Comparison of ENCODE assay signal across 8 cellular contexts in genomic region chr11:102268985-102269470, GRCh38. TPM values are rescaled to one million over a fixed set of nuclear protein-coding genes. Genes with fewer than 3 reads are reported as not detected.
DNase-seq lines count a peak whose midpoint lies in the region; ATAC-seq, FAIRE-seq and TF ChIP-seq lines count a peak whose summit lies in the region.

No MANE protein-coding gene starts in this region.

- CTCF ChIA-PET in K562 (lab: Yijun Ruan, JAX; ENCODE audit: low intra/inter-chr PET ratio) = interaction anchor here (1.1 kb wide), 1 partner anchor 73 kb away, joined by 3 read pairs; no protein-coding TSS in a partner anchor

- no peak for TF ChIP-seq CTCF in K562 (IDR thresholded peaks at IDR 0.05 in 2 of 3, conservative IDR thresholded peaks at IDR 0.05 in 1 of 3; ENCODE audit: insufficient read depth in 2 of 3, low read depth in 1 of 3, low read length in 3 of 3)
- no peak for TF ChIP-seq CTCF in lower lobe of right lung (IDR thresholded peaks at IDR 0.05)
- TF ChIP-seq CTCF in uterus (IDR thresholded peaks at IDR 0.05) = no peak

- H3K4me3 ChIP-seq in K562 = no peak overlapping the region
- H3K4me3 ChIP-seq in lower lobe of right lung = peak overlapping the region; percentile 50
- peak overlapping the region; percentile 45 for H3K4me3 ChIP-seq in uterus

- ATAC-seq in K562 = no peak
- peak in 1 of 2 donors; percentile 46 for ATAC-seq in lower lobe of right lung

- in situ Hi-C loops in K562 (cut with MboI) = no loop called here

- POLR2A ChIA-PET in K562 (lab: Yijun Ruan, JAX) = interaction anchor here (0.6 to 2.2 kb wide), 5 partner anchors 14 to 223 kb away, joined by 3 to 5 read pairs (median 3); no protein-coding TSS in a partner anchor

- no peaks in the 10 kb centered on the region for H4K20me1 ChIP-seq in K562 (replicated peaks; ENCODE audit: control insufficient read depth, insufficient read depth, low read length)

- peaks cover 10 to 15% of the 10 kb centered on the region in 2 experiments for H3K4me1 ChIP-seq in K562 (replicated peaks in 1 of 2; ENCODE audit: control insufficient read depth in 2 of 2, insufficient read depth in 2 of 2, low read length in 2 of 2)
- peaks cover 8% of the 10 kb centered on the region for H3K4me1 ChIP-seq in lower lobe of right lung
- peaks cover 0 to 9% of the 10 kb centered on the region in 2 donors for H3K4me1 ChIP-seq in uterus

- H3K9me3 ChIP-seq in K562 (replicated peaks; ENCODE audit: control insufficient read depth, insufficient read depth, low read depth, low read length) = no peaks in the 10 kb centered on the region
- no peaks in the 10 kb centered on the region for H3K9me3 ChIP-seq in lower lobe of right lung
- H3K9me3 ChIP-seq in uterus = no peaks in the 10 kb centered on the region

- H3K27ac ChIP-seq in K562 (ENCODE audit: extremely low read depth, low read depth, low read length) (no peak overlapping the region), lower lobe of right lung (peak overlapping the region; percentile 65), uterus (peak overlapping the region; percentile 58 to 71)

- H3K36me3 Mint-ChIP-seq in activated naive CD4-positive, alpha-beta T cell treated with anti-CD3 and anti-CD28 coated beads, Interleukin-2, amount 50 U/mL, for 24 hours = no peaks in the 10 kb centered on the region

- H3K36me3 ChIP-seq in K562 (ENCODE audit: control insufficient read depth, insufficient read depth, low read length) = no peaks in the 10 kb centered on the region
- no peaks in the 10 kb centered on the region for H3K36me3 ChIP-seq in lower lobe of right lung
- H3K36me3 ChIP-seq in uterus = no peaks in the 10 kb centered on the region

- WGBS in K562 (ENCODE audit: insufficient coverage, low coverage, missing lambda C conversion rate) = 0% methylated on average over 5 of the region's 6 CpGs

- peak overlapping the region; percentile 77 for H3K4me3 Mint-ChIP-seq in activated naive CD4-positive, alpha-beta T cell treated with anti-CD3 and anti-CD28 coated beads, Interleukin-2, amount 50 U/mL, for 24 hours

- peaks cover 30% of the 10 kb centered on the region for H3K4me1 Mint-ChIP-seq in activated naive CD4-positive, alpha-beta T cell treated with anti-CD3 and anti-CD28 coated beads, Interleukin-2, amount 50 U/mL, for 24 hours

- no peak overlapping the region; a peak in 1 of 4 replicates for H3K9ac ChIP-seq in K562 (ENCODE audit: insufficient read depth in 1 of 2, low read depth in 2 of 2, low read length in 2 of 2)

- BruUV-seq in K562 (replicated peaks; lab: Mats Ljungman, UMichigan) = no TSS peak

- H3K79me2 ChIP-seq in K562 (ENCODE audit: control insufficient read depth, insufficient read depth, low read length) = no peaks in the 10 kb centered on the region

- H3K27me3 Mint-ChIP-seq in activated naive CD4-positive, alpha-beta T cell treated with anti-CD3 and anti-CD28 coated beads, Interleukin-2, amount 50 U/mL, for 24 hours = no peaks in the 10 kb centered on the region

- H2AFZ ChIP-seq in K562 (ENCODE audit: low read depth, low read length) = peak overlapping the region; percentile 73; the same call in 1 of the 2 replicates

- H3K27me3 ChIP-seq in K562 (ENCODE audit: control insufficient read depth in 2 of 2, insufficient read depth in 2 of 2, low read length in 2 of 2) (peaks cover 2 to 6% of the 10 kb centered on the region in 2 experiments; a peak in 3 of 5 replicates), lower lobe of right lung (ENCODE audit: low read depth) (peaks cover 7% of the 10 kb centered on the region), uterus (no peaks in the 10 kb centered on the region)

- TF ChIP-seq POLR2A in K562 (conservative IDR thresholded peaks at IDR 0.05) = no peak
- TF ChIP-seq POLR2A in uterus (IDR thresholded peaks at IDR 0.05) = no peak

- no peak for FAIRE-seq in K562 (lab: Jason Lieb, UNC)

- intact Hi-C loops in K562 (cut with micrococcal nuclease) = no loop called here
- intact Hi-C loops in lower lobe of right lung (cut with DNase I) = no loop called here
- intact Hi-C loops in uterus (cut with DNase I; ENCODE audit: low total_unique reads) = no loop called here

- no peak for TF ChIP-seq RAD21 in K562 (CRISPR knock-in tag; conservative IDR thresholded peaks at IDR 0.05 in 1 of 2, IDR thresholded peaks at IDR 0.05 in 1 of 2)

- no peaks in the 10 kb centered on the region for H3K9me3 Mint-ChIP-seq in activated naive CD4-positive, alpha-beta T cell treated with anti-CD3 and anti-CD28 coated beads, Interleukin-2, amount 50 U/mL, for 24 hours

- no peak for TF ChIP-seq EP300 in K562 (IDR thresholded peaks at IDR 0.05; ENCODE audit: low read length)

- H3K27ac Mint-ChIP-seq in activated naive CD4-positive, alpha-beta T cell treated with anti-CD3 and anti-CD28 coated beads, Interleukin-2, amount 50 U/mL, for 24 hours = no peak overlapping the region

- no peak for DNase-seq in activated naive CD4-positive, alpha-beta T cell (lab: John Stamatoyannopoulos, UW)
- DNase-seq in K562 (ENCODE audit: extremely low read depth in 1 of 4, low spot score in 3 of 4) = no peak
- no peak for DNase-seq in lower lobe of right lung
- DNase-seq in uterus = no peak
- DNase-seq in MV-4-11 (lab: John Stamatoyannopoulos, UW) = no peak
- DNase-seq in DMS153 treated with DMSO at 0.1 percent for 48 hours (lab: John Stamatoyannopoulos, UW; ENCODE audit: unreplicated experiment) = no peak
- no peak for DNase-seq in NCI-H2171 (lab: John Stamatoyannopoulos, UW)

- H3K4me2 ChIP-seq in K562 (ENCODE audit: insufficient read depth, low read length) = peak overlapping the region; percentile 65

- H3K9me1 ChIP-seq in K562 (ENCODE audit: control insufficient read depth, insufficient read depth, low read length) = no peaks in the 10 kb centered on the region

TF ChIP-seq in K562, 482 proteins besides CTCF, POLR2A, EP300 and RAD21 (continues in another document):
- TF ChIP-seq SNIP1 (IDR thresholded peaks at IDR 0.05; ENCODE audit: low read depth) (no peak), KAT2B (IDR thresholded peaks at IDR 0.05; ENCODE audit: low read depth, low read length) (no peak), KDM5B (IDR thresholded peaks at IDR 0.05; ENCODE audit: insufficient replicate concordance, low read depth, low read length) (no peak)

RNA-seq across cellular contexts. Expression of gene BIRC3, which starts 48.3 kb away (rescaled TPM):
- 0.09 and 0.16 TPM in 2 replicates for total RNA-seq in K562 (2011; cell fraction: chromatin; rRNA removed; ENCODE audit: low replicate concordance)
- not detected in 2 replicates for total RNA-seq in K562 (2011; cell fraction: nucleolus; rRNA removed)
- total RNA-seq in K562 (2011; cell fraction: nucleoplasm; rRNA removed) = 0.07 and 0.15 TPM in 2 replicates
- total RNA-seq in K562 (2014; rRNA removed) = 0.16 and 0.18 TPM in 2 replicates
- 0.25 and 0.26 TPM in 2 replicates for total RNA-seq in K562 (2014; rRNA removed; fragmentation: Illumina TruSeq; extraction: Trizol)
- 0.11 and 0.19 TPM in 2 replicates for total RNA-seq in K562 (2015; rRNA removed; fragmentation: Illumina TruSeq; extraction: Trizol)
- total RNA-seq in K562 (2021) = 0.42 and 0.58 TPM in 2 replicates
- 0.16 and 0.20 TPM in 2 replicates for polyA plus RNA-seq in K562 (2011; rRNA removed)
- polyA plus RNA-seq in K562 (2011; cell fraction: cytosol; rRNA removed) = 0.04 TPM in 1 of 2 replicates, not detected in the other
- polyA plus RNA-seq in K562 (2011; cell fraction: nucleus; rRNA removed) = 0.04 and 0.10 TPM in 2 replicates
- 0.18 and 0.54 TPM in 2 replicates for polyA plus RNA-seq in K562 (2012)
- polyA plus RNA-seq in K562 (2014; fragmentation: Illumina TruSeq; extraction: Trizol) = 0.21 and 0.27 TPM in 2 replicates
- polyA plus RNA-seq in K562 (2014; fragmentation: Nextera tagmentation; extraction: Ambion mirVana) = under 1 TPM; 0.08 to 0.11 TPM
- 0.13 and 2.3 TPM in 2 replicates for polyA plus RNA-seq in K562 (2014; rRNA removed)
- polyA minus RNA-seq in K562 (2011; rRNA and poly(A)+ RNA removed) = 0.07 and 0.12 TPM in 2 replicates
- not detected in 2 replicates for polyA minus RNA-seq in K562 (2011; cell fraction: cytosol; rRNA and poly(A)+ RNA removed)
- polyA minus RNA-seq in K562 (2011; cell fraction: nucleus; rRNA and poly(A)+ RNA removed) = 0.22 and 0.27 TPM in 2 replicates
- total RNA-seq in lower lobe of right lung = 17.8 TPM
- 100 to 1,000 TPM in 1 of 4 donors, 10 to 100 TPM in 1, 1 to 10 TPM in 2; 1.5 to 102 (median 8.7) TPM for total RNA-seq in uterus
